ENCODE assay signal across 8 cellular contexts in genomic region chr9:96619491-96620154, GRCh38. TPM values are rescaled to one million over a fixed set of nuclear protein-coding genes. Genes with fewer than 3 reads are reported as not detected.
DNase-seq lines count a peak whose midpoint lies in the region; ATAC-seq, FAIRE-seq and TF ChIP-seq lines count a peak whose summit lies in the region.

Gene CDC14B (minus strand): TSS chr9:96619843. CDS start chr9:96619378, 465 bp downstream.

- H3K27me3 ChIP-seq in HAP-1 (ENCODE audit: low read depth): no peaks in the 10 kb centered on the region
- H3K27me3 ChIP-seq in smooth muscle cell (ENCODE audit: low read depth): no peaks in the 10 kb centered on the region

- H3K27ac ChIP-seq in C4-2B: peak within 1 kb of the TSS; percentile 49
- peak within 1 kb of the TSS; percentile 42 for H3K27ac ChIP-seq in smooth muscle cell (ENCODE audit: low read depth)

- H2AFZ ChIP-seq in smooth muscle cell (ENCODE audit: low read depth): peak within 1 kb of the TSS; percentile 91

- H3K79me2 ChIP-seq in smooth muscle cell (ENCODE audit: low read depth): no peaks in the 10 kb centered on the region

- peak; percentile 63 for TF ChIP-seq CTCF in C4-2B (conservative IDR thresholded peaks at IDR 0.05)
- TF ChIP-seq CTCF in smooth muscle cell (IDR thresholded peaks at IDR 0.05; ENCODE audit: borderline replicate concordance, insufficient read depth, poor library complexity, severe bottlenecking): no peak

- H3K4me2 ChIP-seq in smooth muscle cell: peak within 1 kb of the TSS; percentile 93

- ATAC-seq in GM21619 (IDR thresholded peaks at IDR 0.05; ENCODE audit: unreplicated experiment): no peak

- in situ Hi-C loops in HAP-1 (cut with MboI; ENCODE audit: low sequenced_read_pairs): no loop called here

- H3F3A ChIP-seq in smooth muscle cell (ENCODE audit: low read depth): peaks cover 6% of the 10 kb centered on the region

- under 1% methylated on average over 42 of the region's 66 CpGs for WGBS in smooth muscle cell (ENCODE audit: low lambda C conversion rate)

- H3K36me3 ChIP-seq in HAP-1 (replicated peaks) (no peaks in the 10 kb centered on the region), smooth muscle cell (ENCODE audit: low read depth) (no peaks in the 10 kb centered on the region)

- H4K20me1 ChIP-seq in smooth muscle cell (ENCODE audit: low read depth): peaks cover 39% of the 10 kb centered on the region

- peak within 1 kb of the TSS; percentile 33 for H3K9ac ChIP-seq in smooth muscle cell (ENCODE audit: low read depth)

- H3K9me3 ChIP-seq in HAP-1 (no peaks in the 10 kb centered on the region), smooth muscle cell (replicated peaks; ENCODE audit: low read depth) (no peaks in the 10 kb centered on the region)

- peak; percentile 24 for FAIRE-seq in islet of Langerhans (lab: Jason Lieb, UNC)

- H3K4me3 ChIP-seq in HAP-1 (peak within 1 kb of the TSS; percentile 51), smooth muscle cell (peak within 1 kb of the TSS; percentile 77)

- peaks cover 31% of the 10 kb centered on the region for H3K4me1 ChIP-seq in HAP-1
- H3K4me1 ChIP-seq in smooth muscle cell (ENCODE audit: low read depth): peaks cover 11% of the 10 kb centered on the region

- DNase-seq in HAP-1 (ENCODE audit: low spot score in 2 of 2) (peak; percentile 74 to 91), NCI-H2171 (lab: John Stamatoyannopoulos, UW) (peak; percentile 92), cerebellum (ENCODE audit: low spot score) (peak; percentile 83), smooth muscle cell (lab: John Stamatoyannopoulos, UW; ENCODE audit: unreplicated experiment) (peak; percentile 25)
- DNase-seq in activated CD4-positive, alpha-beta T cell treated with anti-CD3 and anti-CD28 coated beads for 24 hours (ENCODE audit: low read depth in 2 of 2): peak; percentile 48 to 69

RNA-seq across cellular contexts. Expression of gene CDC14B, which starts in this region (rescaled TPM):
- total RNA-seq in cerebellum (18.2 TPM), smooth muscle cell (16.0 and 24.6 TPM in 2 replicates)
- 5.7 and 9.0 TPM in 2 replicates for polyA plus RNA-seq in smooth muscle cell

Comparison
In these comparisons a context has a peak if more than half of its experiments do, and no peak if none do; other contexts are left out.
1. DNase-seq: peak in every context shown above with its lines; median percentile 92 in NCI-H2171; 83 in cerebellum; 82 in HAP-1; 58 in activated CD4-positive, alpha-beta T cell treated with anti-CD3 and anti-CD28 coated beads for 24 hours; 25 in smooth muscle cell.